Comparison of ENCODE assay signal across 8 cellular contexts in the genomic region with DNA sequence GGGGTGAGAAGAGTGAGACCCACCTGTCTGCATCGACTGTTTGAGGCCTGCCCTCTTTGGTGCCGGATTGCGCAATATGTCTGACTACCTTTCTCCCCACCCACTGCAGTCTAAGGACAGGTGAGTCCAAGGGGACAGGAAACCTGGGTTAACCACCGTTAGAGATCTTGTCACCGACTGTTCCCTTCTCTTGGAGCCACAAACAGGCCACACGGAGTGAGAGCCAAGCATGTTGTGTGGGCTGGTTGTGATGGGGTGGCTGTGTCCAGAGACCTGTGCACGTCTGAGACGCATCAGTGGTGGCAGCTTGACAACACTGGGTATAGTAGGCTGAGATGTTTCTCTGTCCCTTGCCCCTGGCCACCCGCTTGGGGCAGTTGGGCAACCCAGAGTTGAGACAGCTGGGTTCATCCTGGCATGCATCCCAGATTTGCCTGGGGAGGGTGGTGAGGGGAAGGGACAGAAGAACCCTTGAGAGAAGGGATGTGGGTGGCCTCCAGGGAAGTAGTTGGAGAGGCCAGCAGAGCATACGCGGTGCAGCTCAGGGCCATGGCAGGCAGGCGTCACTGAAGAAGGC. TPM values are rescaled to one million over a fixed set of nuclear protein-coding genes. Genes with fewer than 3 reads are reported as not detected.
DNase-seq lines count a peak whose midpoint lies in the region; ATAC-seq and TF ChIP-seq lines count a peak whose summit lies in the region.

No MANE protein-coding gene starts in this region.

- ATAC-seq in omental fat pad (ENCODE audit: low FRiP score) (peak; percentile 50), GM18498 (IDR thresholded peaks at IDR 0.05; ENCODE audit: unreplicated experiment) (no peak), GM18909 (IDR thresholded peaks at IDR 0.05; ENCODE audit: poor library complexity, unreplicated experiment) (no peak)

- no peak for TF ChIP-seq POLR2A in esophagus squamous epithelium (IDR thresholded peaks at IDR 0.05)

- no peak overlapping the region for H3K4me3 ChIP-seq in esophagus squamous epithelium

- TF ChIP-seq CTCF in esophagus squamous epithelium (IDR thresholded peaks at IDR 0.05) (no peak), omental fat pad (IDR thresholded peaks at IDR 0.05) (no peak)

- H3K4me1 ChIP-seq in esophagus squamous epithelium: peaks cover 16 to 73% (median 20%) of the 10 kb centered on the region in 3 donors

- DNase-seq in CD1c-positive myeloid dendritic cell (ENCODE audit: extremely low spot score) (peak; percentile 75), NCI-H2171 treated with DMSO at 0.1 percent for 48 hours (lab: John Stamatoyannopoulos, UW) (peak; percentile 35), esophagus squamous epithelium (lab: John Stamatoyannopoulos, UW) (no peak), omental fat pad (ENCODE audit: low spot score) (no peak)
- DNase-seq in NK-92 treated with Interleukin-12 subunit alpha and Interleukin-12 subunit beta, amount 100 ng/mL, for 24 hours (lab: John Stamatoyannopoulos, UW): no peak
- no peak for DNase-seq in activated CD4-positive, alpha-beta T cell treated with anti-CD3 and anti-CD28 coated beads for 4 hours

- 76 to 79% methylated on average over 10 to 12 of the region's 12 CpGs for WGBS in esophagus squamous epithelium, 2 donors

- H3K27ac ChIP-seq in esophagus squamous epithelium: peak overlapping the region in 3 of 4 donors; percentile 7 to 46 (median 26)

- H3K27me3 ChIP-seq in esophagus squamous epithelium: no peaks in the 10 kb centered on the region

- peaks cover 0 to 20% (median 0%) of the 10 kb centered on the region in 3 donors for H3K36me3 ChIP-seq in esophagus squamous epithelium

- intact Hi-C loops in esophagus squamous epithelium (cut with DNase I): no loop called here

- no peaks in the 10 kb centered on the region for H3K9me3 ChIP-seq in esophagus squamous epithelium

RNA-seq across cellular contexts. Expression of gene MPRIP, which starts 21.4 kb away (rescaled TPM):
- total RNA-seq in esophagus squamous epithelium: 100 to 1,000 TPM in 3 of 4 donors, 10 to 100 TPM in 1; 65.7 to 168 (median 147) TPM
- total RNA-seq in omental fat pad: 100 to 1,000 TPM in 3 of 4 donors, 10 to 100 TPM in 1; 68.6 to 196 (median 125) TPM

Comparison
In these comparisons a context has a peak if more than half of its experiments do, and no peak if none do; other contexts are left out.
1. DNase-seq: peak in CD1c-positive myeloid dendritic cell (single experiment) and NCI-H2171 treated with DMSO at 0.1 percent for 48 hours (single experiment); none in esophagus squamous epithelium (single experiment), omental fat pad (single experiment), NK-92 treated with Interleukin-12 subunit alpha and Interleukin-12 subunit beta, amount 100 ng/mL, for 24 hours (single experiment) and activated CD4-positive, alpha-beta T cell treated with anti-CD3 and anti-CD28 coated beads for 4 hours (0 of 2).